ENCODE assay signal across 3 cellular contexts in the genomic region with DNA sequence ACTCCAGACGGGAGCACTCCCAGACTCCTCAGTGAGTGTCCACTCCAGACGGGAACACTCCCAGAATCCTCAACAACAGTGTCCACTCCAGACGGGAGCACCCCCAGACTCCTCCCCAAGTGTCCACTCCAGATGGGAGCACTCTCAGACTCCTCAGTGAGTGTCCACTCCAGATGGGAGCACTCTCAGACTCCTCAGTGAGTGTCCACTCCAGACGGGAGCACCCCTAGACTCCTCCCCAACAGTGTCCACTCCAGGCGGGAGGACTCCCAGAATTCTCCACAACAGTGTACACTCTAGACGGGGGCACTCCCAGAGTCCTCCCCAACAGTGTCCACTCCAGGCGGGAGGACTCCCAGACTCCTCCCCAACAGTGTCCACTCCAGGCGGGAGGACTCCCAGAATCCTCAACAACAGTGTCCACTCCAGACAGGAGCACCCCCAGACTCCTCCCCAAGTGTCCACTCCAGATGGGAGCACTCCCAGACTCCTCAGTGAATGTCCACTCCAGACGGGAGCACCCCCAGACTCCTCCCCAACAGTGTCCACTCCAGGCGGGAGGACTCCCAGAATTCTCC. TPM values are rescaled to one million over a fixed set of nuclear protein-coding genes. Genes with fewer than 3 reads are reported as not detected.
DNase-seq lines count a peak whose midpoint lies in the region; ATAC-seq, FAIRE-seq and TF ChIP-seq lines count a peak whose summit lies in the region.
"Not testable (repeated sequence)": the region's sequence is repeated elsewhere in the genome, so short reads cannot be mapped to it uniquely, and the experiment has no call there.

No MANE protein-coding gene starts in this region.

- H3K14ac ChIP-seq in H1 (ENCODE audit: insufficient read length) = not testable (repeated sequence)

- H3K4me3 ChIP-seq in H1 (ENCODE audit: extremely low read depth in 1 of 4, insufficient read depth in 2 of 4, low read depth in 3 of 4, low read length in 4 of 4); HepG2 (replicated peaks in 1 of 3; ENCODE audit: insufficient read depth in 1 of 3, low read depth in 2 of 3, low read length in 3 of 3): not testable (repeated sequence)

- H3K23me2 ChIP-seq in H1 (ENCODE audit: low read depth, low read length) = not testable (repeated sequence)

- not testable (repeated sequence) for H3K36me3 Mint-ChIP-seq in WTC11

- H2AFZ ChIP-seq in H1 (ENCODE audit: low read length); HepG2 (ENCODE audit: low read length): not testable (repeated sequence)

- not testable (repeated sequence) for H3K79me2 ChIP-seq in H1 (ENCODE audit: control insufficient read depth in 1 of 2, insufficient read depth in 2 of 2, low read length in 2 of 2); HepG2 (ENCODE audit: insufficient read depth, low read length)

- H2BK20ac ChIP-seq in H1 (ENCODE audit: low read length) = not testable (repeated sequence)

- H3K36me3 ChIP-seq in H1 (ENCODE audit: control insufficient read depth in 2 of 4, insufficient read depth in 4 of 4, low read length in 3 of 4); HepG2 (replicated peaks in 1 of 2; ENCODE audit: control insufficient read depth in 1 of 2, insufficient read depth in 2 of 2, low read length in 2 of 2): not testable (repeated sequence)

- H3K9ac ChIP-seq in H1 (replicated peaks in 1 of 4; ENCODE audit: extremely low read depth in 1 of 4, low read depth in 3 of 4, low read length in 3 of 4); HepG2 (ENCODE audit: insufficient read depth, low read depth, low read length): not testable (repeated sequence)

- peaks cover 11% of the 10 kb centered on the region for H3K9me3 Mint-ChIP-seq in WTC11

- H2BK5ac ChIP-seq in H1 (ENCODE audit: low read depth, low read length) = not testable (repeated sequence)

- not testable (repeated sequence) for H2AK5ac ChIP-seq in H1 (ENCODE audit: low read depth, low read length)

- not testable (repeated sequence) for FAIRE-seq in H1 (lab: Jason Lieb, UNC); HepG2 (lab: Jason Lieb, UNC)

- H3K27me3 ChIP-seq in H1 (replicated peaks in 1 of 4; ENCODE audit: control insufficient read depth in 3 of 4, extremely low read depth in 1 of 4, insufficient read depth in 3 of 4, low read length in 3 of 4); HepG2 (ENCODE audit: control insufficient read depth in 1 of 2, insufficient read depth in 2 of 2, low read length in 2 of 2): not testable (repeated sequence)

- CTCF ChIA-PET in WTC11 (lab: Charles Lee); HepG2 (lab: Yijun Ruan, JAX; ENCODE audit: low intra/inter-chr PET ratio, low total read pairs): not testable (repeated sequence)
- CTCF ChIA-PET in H1 (lab: Charles Lee; ENCODE audit: partially characterized antibody) = interaction anchor here (1.4 to 1.7 kb wide), 2 partner anchors 10 to 110 kb away, joined by 3 to 4 read pairs; a partner anchor contains a TSS

- H2BK120ac ChIP-seq in H1 (replicated peaks; ENCODE audit: low read depth, low read length) = not testable (repeated sequence)

- not testable (repeated sequence) for H3K27ac Mint-ChIP-seq in WTC11

- not testable (repeated sequence) for ATAC-seq in WTC11, HepG2

- H3K23ac ChIP-seq in H1 (ENCODE audit: insufficient read length) = not testable (repeated sequence)

- POLR2A ChIA-PET in WTC11 (lab: Charles Lee); H1 (lab: Charles Lee; ENCODE audit: partially characterized antibody); HepG2 (lab: Yijun Ruan, JAX): not testable (repeated sequence)

- not testable (repeated sequence) for H3K4me2 ChIP-seq in H1 (ENCODE audit: insufficient read depth in 1 of 2, low read depth in 2 of 2, low read length in 2 of 2); HepG2 (ENCODE audit: low read depth, low read length)

- TF ChIP-seq CTCF in WTC11 (IDR thresholded peaks at IDR 0.05); H1 (IDR thresholded peaks at IDR 0.05; ENCODE audit: control extremely low read depth in 1 of 3, insufficient read depth in 1 of 3, low read depth in 1 of 3, low read length in 3 of 3); HepG2 (CRISPR knock-in tag; IDR thresholded peaks at IDR 0.05): not testable (repeated sequence)

- not testable (repeated sequence) for H3K27me3 Mint-ChIP-seq in WTC11 (ENCODE audit: low read depth)

- not testable (repeated sequence) for H3K4me1 ChIP-seq in H1 (replicated peaks in 1 of 4; ENCODE audit: control insufficient read depth in 3 of 4, insufficient read depth in 4 of 4, low read length in 3 of 4)
- H3K4me1 ChIP-seq in HepG2 (ENCODE audit: insufficient read depth, low read length) = peaks cover 13% of the 10 kb centered on the region

- not testable (repeated sequence) for TF ChIP-seq EP300 in H1 (IDR thresholded peaks at IDR 0.05; ENCODE audit: borderline replicate concordance in 1 of 2, low read depth in 2 of 2, low read length in 2 of 2); HepG2 (IDR thresholded peaks at IDR 0.05; ENCODE audit: low read depth in 2 of 2, low read length in 2 of 2); HepG2 (CRISPR knock-in tag; IDR thresholded peaks at IDR 0.05; ENCODE audit: borderline replicate concordance)

- TF ChIP-seq POLR2A in H1 (IDR thresholded peaks at IDR 0.05; ENCODE audit: control extremely low read depth in 1 of 2, low read depth in 2 of 2, low read length in 2 of 2); HepG2 (IDR thresholded peaks at IDR 0.05; ENCODE audit: insufficient read depth in 1 of 2, low read depth in 2 of 2, low read length in 2 of 2): not testable (repeated sequence)

- 86% methylated on average over 10 of the region's 10 CpGs; no CpG with 5 or more reads in 1 of the 2 experiments for WGBS in H1 (ENCODE audit: extremely low coverage in 1 of 2, insufficient coverage in 1 of 2, insufficient read length in 1 of 2, insufficient replicate concordance in 2 of 2, low coverage in 1 of 2, low lambda C conversion rate in 2 of 2, missing lambda C conversion rate in 1 of 2), 2 experiments
- 33% methylated on average over 5 of the region's 10 CpGs for WGBS in HepG2 (ENCODE audit: low lambda C conversion rate)

- H3K4ac ChIP-seq in H1 (replicated peaks; ENCODE audit: insufficient read length, low read depth, low read length) = not testable (repeated sequence)

- intact Hi-C loops in HepG2 (cut with micrococcal nuclease; ENCODE audit: unreplicated experiment) = not testable (repeated sequence)

- H4K5ac ChIP-seq in H1 (ENCODE audit: insufficient read length, low read depth, low read length) = not testable (repeated sequence)

- in situ Hi-C loops in HepG2 (cut with HindIII; ENCODE audit: extremely low pct_ligation_motif_present, low pct_unique_long_range_greater_than_20kb) = not testable (repeated sequence)

- not testable (repeated sequence) for H3K4me1 Mint-ChIP-seq in WTC11

- H2BK15ac ChIP-seq in H1 (ENCODE audit: low read length) = not testable (repeated sequence)

- TF ChIP-seq RAD21 in H1 (IDR thresholded peaks at IDR 0.05 in 1 of 2, conservative IDR thresholded peaks at IDR 0.05 in 1 of 2; ENCODE audit: low read depth in 2 of 2, low read length in 2 of 2); HepG2 (CRISPR knock-in tag; IDR thresholded peaks at IDR 0.05): not testable (repeated sequence)

- H4K20me1 ChIP-seq in H1 (replicated peaks in 1 of 2; ENCODE audit: control insufficient read depth in 1 of 2, insufficient read depth in 2 of 2, low read length in 2 of 2); HepG2 (ENCODE audit: insufficient read depth, low read length): not testable (repeated sequence)

- H4K91ac ChIP-seq in H1 (replicated peaks; ENCODE audit: insufficient read length, low read length) = not testable (repeated sequence)

- H3K56ac ChIP-seq in H1 (replicated peaks; ENCODE audit: insufficient read length, low read depth, low read length) = not testable (repeated sequence)

- not testable (repeated sequence) for H3K18ac ChIP-seq in H1 (ENCODE audit: extremely low read depth, low read length)

- not testable (repeated sequence) for H3K79me1 ChIP-seq in H1 (ENCODE audit: low read depth, low read length)

- not testable (repeated sequence) for H3K9me3 ChIP-seq in H1 (ENCODE audit: insufficient read depth in 2 of 2, low read depth in 1 of 2, low read length in 1 of 2); HepG2 (ENCODE audit: low read length)

- H4K8ac ChIP-seq in H1 (ENCODE audit: extremely low read depth, insufficient read depth, low read length) = not testable (repeated sequence)

- DNase-seq in WTC11 (ENCODE audit: low spot score); H1 (ENCODE audit: low read depth in 1 of 2, low spot score in 2 of 2); HepG2 (ENCODE audit: low spot score): not testable (repeated sequence)

- H3K27ac ChIP-seq in H1 (ENCODE audit: low read depth, low read length); HepG2 (ENCODE audit: extremely low read length, insufficient read depth, low read length): not testable (repeated sequence)

- not testable (repeated sequence) for H3K4me3 Mint-ChIP-seq in WTC11

- not testable (repeated sequence) for H2BK12ac ChIP-seq in H1 (ENCODE audit: low read depth, low read length)

- not testable (repeated sequence) for BruUV-seq in HepG2 (replicated peaks; lab: Mats Ljungman, UMichigan)

RNA-seq across cellular contexts. Expression of a gene that starts 17.2 kb away (rescaled TPM):
- total RNA-seq in WTC11 (2021) = 1.3 to 1.6 TPM (median 1.6 TPM) in 3 replicates
- total RNA-seq in H1 (2021; fragmentation: NEBNext Ultra II Directional; extraction: Animal tissue kit (Norgen Biotek cat#: 25700)) = 0.47 and 0.57 TPM in 2 replicates
- 0.35 and 0.36 TPM in 2 replicates for polyA plus RNA-seq in H1 (2011; rRNA removed)
- 0.35 TPM for polyA plus RNA-seq in H1 (2011; cell fraction: cytosol; rRNA removed)
- polyA plus RNA-seq in H1 (2011; cell fraction: nucleus; rRNA removed) = 2.7 TPM
- 0.48 to 1.3 TPM (median 0.82 TPM) in 4 replicates for polyA plus RNA-seq in H1 (2012, experiment 1 of 2)
- polyA plus RNA-seq in H1 (2012, experiment 2 of 2) = 0.24 TPM
- polyA plus RNA-seq in H1 (2013, experiment 1 of 2) = 0.22 TPM
- 0.17 TPM for polyA plus RNA-seq in H1 (2013, experiment 2 of 2)
- polyA minus RNA-seq in H1 (2011; rRNA and poly(A)+ RNA removed) = 0.38 and 0.54 TPM in 2 replicates
- polyA minus RNA-seq in H1 (2011; cell fraction: cytosol; rRNA and poly(A)+ RNA removed) = not detected
- 0.80 TPM for polyA minus RNA-seq in H1 (2011; cell fraction: nucleus; rRNA and poly(A)+ RNA removed)
- 0.21 and 0.42 TPM in 2 replicates for total RNA-seq in HepG2 (2016; rRNA removed; fragmentation: Illumina TruSeq; extraction: Trizol)
- 0.30 and 0.53 TPM in 2 replicates for total RNA-seq in HepG2 (2016; cell fraction: cytosol; rRNA removed; fragmentation: Illumina TruSeq; extraction: Trizol; ENCODE audit: low read depth)
- total RNA-seq in HepG2 (2016; cell fraction: insoluble cytoplasmic fraction; rRNA removed; fragmentation: Illumina TruSeq; extraction: Trizol) = 0.25 and 0.39 TPM in 2 replicates
- 0.21 and 0.28 TPM in 2 replicates for total RNA-seq in HepG2 (2016; cell fraction: membrane; rRNA removed; fragmentation: Illumina TruSeq; extraction: Trizol)
- 0.69 and 0.87 TPM in 2 replicates for total RNA-seq in HepG2 (2016; cell fraction: nucleus; rRNA removed; fragmentation: Illumina TruSeq; extraction: Trizol)
- 1.5 and 1.9 TPM in 2 replicates for polyA plus RNA-seq in HepG2 (2011; rRNA removed)
- polyA plus RNA-seq in HepG2 (2011; cell fraction: cytosol; rRNA removed) = 0.77 and 1.1 TPM in 2 replicates
- polyA plus RNA-seq in HepG2 (2011; cell fraction: nucleus; rRNA removed) = 17.1 and 19.3 TPM in 2 replicates
- 3.1 and 3.5 TPM in 2 replicates for polyA plus RNA-seq in HepG2 (2012)
- 0.14 and 0.20 TPM in 2 replicates for polyA plus RNA-seq in HepG2 (2016; cell fraction: cytosol; fragmentation: Illumina TruSeq; extraction: Trizol; ENCODE audit: low read depth)
- 0.43 and 0.47 TPM in 2 replicates for polyA plus RNA-seq in HepG2 (2016; cell fraction: insoluble cytoplasmic fraction; fragmentation: Illumina TruSeq; extraction: Trizol; ENCODE audit: low read depth)
- 0.27 and 0.30 TPM in 2 replicates for polyA plus RNA-seq in HepG2 (2016; cell fraction: membrane; fragmentation: Illumina TruSeq; extraction: Trizol; ENCODE audit: low read depth)
- polyA plus RNA-seq in HepG2 (2016; cell fraction: nucleus; fragmentation: Illumina TruSeq; extraction: Trizol; ENCODE audit: insufficient read depth, low read depth) = 3.4 and 3.5 TPM in 2 replicates
- 1.2 and 1.9 TPM in 2 replicates for polyA minus RNA-seq in HepG2 (2011; rRNA and poly(A)+ RNA removed; ENCODE audit: low replicate concordance)
- 0.49 and 1.6 TPM in 2 replicates for polyA minus RNA-seq in HepG2 (2011; cell fraction: cytosol; rRNA and poly(A)+ RNA removed)
- 2.7 and 2.9 TPM in 2 replicates for polyA minus RNA-seq in HepG2 (2011; cell fraction: nucleus; rRNA and poly(A)+ RNA removed)

RNA-seq across cellular contexts. Expression of a gene that starts 18.7 kb away (rescaled TPM):
- total RNA-seq in WTC11 (2021) (70.1 to 79.4 TPM (median 74.8 TPM) in 3 replicates), HepG2 (2016; rRNA removed; fragmentation: Illumina TruSeq; extraction: Trizol) (48.9 and 54.0 TPM in 2 replicates)
- total RNA-seq in H1 (2021; fragmentation: NEBNext Ultra II Directional; extraction: Animal tissue kit (Norgen Biotek cat#: 25700)) = 47.2 and 49.4 TPM in 2 replicates
- polyA plus RNA-seq in H1 (2011; rRNA removed) (58.1 and 79.3 TPM in 2 replicates), HepG2 (2011; rRNA removed) (20.9 and 23.4 TPM in 2 replicates)
- polyA plus RNA-seq in H1 (2011; cell fraction: cytosol; rRNA removed) = 54.3 TPM
- polyA plus RNA-seq in H1 (2011; cell fraction: nucleus; rRNA removed) = 39.5 TPM
- polyA plus RNA-seq in H1 (2012, experiment 1 of 2) = 30.4 to 55.6 TPM (median 46.9 TPM) in 4 replicates
- 38.3 TPM for polyA plus RNA-seq in H1 (2012, experiment 2 of 2)
- 43.5 TPM for polyA plus RNA-seq in H1 (2013, experiment 1 of 2)
- polyA plus RNA-seq in H1 (2013, experiment 2 of 2) = 42.5 TPM
- 2.4 and 2.7 TPM in 2 replicates for polyA minus RNA-seq in H1 (2011; rRNA and poly(A)+ RNA removed)
- polyA minus RNA-seq in H1 (2011; cell fraction: cytosol; rRNA and poly(A)+ RNA removed) = 15.5 TPM
- polyA minus RNA-seq in H1 (2011; cell fraction: nucleus; rRNA and poly(A)+ RNA removed) = 10.0 TPM
- 48.5 and 55.5 TPM in 2 replicates for total RNA-seq in HepG2 (2016; cell fraction: cytosol; rRNA removed; fragmentation: Illumina TruSeq; extraction: Trizol; ENCODE audit: low read depth)
- total RNA-seq in HepG2 (2016; cell fraction: insoluble cytoplasmic fraction; rRNA removed; fragmentation: Illumina TruSeq; extraction: Trizol) = 53.0 and 54.1 TPM in 2 replicates
- total RNA-seq in HepG2 (2016; cell fraction: membrane; rRNA removed; fragmentation: Illumina TruSeq; extraction: Trizol) = 49.2 and 61.1 TPM in 2 replicates
- total RNA-seq in HepG2 (2016; cell fraction: nucleus; rRNA removed; fragmentation: Illumina TruSeq; extraction: Trizol) = 19.0 and 19.6 TPM in 2 replicates
- 18.5 and 46.9 TPM in 2 replicates for polyA plus RNA-seq in HepG2 (2011; cell fraction: cytosol; rRNA removed)
- 23.0 and 28.2 TPM in 2 replicates for polyA plus RNA-seq in HepG2 (2011; cell fraction: nucleus; rRNA removed)
- 15.6 and 26.9 TPM in 2 replicates for polyA plus RNA-seq in HepG2 (2012)
- polyA plus RNA-seq in HepG2 (2016; cell fraction: cytosol; fragmentation: Illumina TruSeq; extraction: Trizol; ENCODE audit: low read depth) = 54.8 and 61.0 TPM in 2 replicates
- polyA plus RNA-seq in HepG2 (2016; cell fraction: insoluble cytoplasmic fraction; fragmentation: Illumina TruSeq; extraction: Trizol; ENCODE audit: low read depth) = 43.5 and 50.2 TPM in 2 replicates
- polyA plus RNA-seq in HepG2 (2016; cell fraction: membrane; fragmentation: Illumina TruSeq; extraction: Trizol; ENCODE audit: low read depth) = 42.3 and 46.2 TPM in 2 replicates
- polyA plus RNA-seq in HepG2 (2016; cell fraction: nucleus; fragmentation: Illumina TruSeq; extraction: Trizol; ENCODE audit: insufficient read depth, low read depth) = 35.6 and 38.1 TPM in 2 replicates
- 6.4 and 7.1 TPM in 2 replicates for polyA minus RNA-seq in HepG2 (2011; rRNA and poly(A)+ RNA removed; ENCODE audit: low replicate concordance)
- 8.6 and 11.1 TPM in 2 replicates for polyA minus RNA-seq in HepG2 (2011; cell fraction: cytosol; rRNA and poly(A)+ RNA removed)
- 2.1 and 2.2 TPM in 2 replicates for polyA minus RNA-seq in HepG2 (2011; cell fraction: nucleus; rRNA and poly(A)+ RNA removed)

RNA-seq across cellular contexts. Expression of a gene that starts 45.7 kb away (rescaled TPM):
- total RNA-seq in WTC11 (2021) = 40.3 to 43.9 TPM (median 40.5 TPM) in 3 replicates
- 44.6 and 45.7 TPM in 2 replicates for total RNA-seq in H1 (2021; fragmentation: NEBNext Ultra II Directional; extraction: Animal tissue kit (Norgen Biotek cat#: 25700))
- polyA plus RNA-seq in H1 (2011; rRNA removed) = 45.5 and 50.5 TPM in 2 replicates
- polyA plus RNA-seq in H1 (2011; cell fraction: cytosol; rRNA removed) = 57.0 TPM
- polyA plus RNA-seq in H1 (2011; cell fraction: nucleus; rRNA removed) = 130 TPM
- polyA plus RNA-seq in H1 (2012, experiment 1 of 2) = 36.7 to 45.7 TPM (median 45.2 TPM) in 4 replicates
- polyA plus RNA-seq in H1 (2012, experiment 2 of 2) = 42.0 TPM
- 37.2 TPM for polyA plus RNA-seq in H1 (2013, experiment 1 of 2)
- polyA plus RNA-seq in H1 (2013, experiment 2 of 2) = 32.9 TPM
- polyA minus RNA-seq in H1 (2011; rRNA and poly(A)+ RNA removed) = 33.4 and 36.2 TPM in 2 replicates
- 20.0 TPM for polyA minus RNA-seq in H1 (2011; cell fraction: cytosol; rRNA and poly(A)+ RNA removed)
- 42.4 TPM for polyA minus RNA-seq in H1 (2011; cell fraction: nucleus; rRNA and poly(A)+ RNA removed)
- total RNA-seq in HepG2 (2016; rRNA removed; fragmentation: Illumina TruSeq; extraction: Trizol) = 22.6 and 31.6 TPM in 2 replicates
- 23.7 and 28.0 TPM in 2 replicates for total RNA-seq in HepG2 (2016; cell fraction: cytosol; rRNA removed; fragmentation: Illumina TruSeq; extraction: Trizol; ENCODE audit: low read depth)
- total RNA-seq in HepG2 (2016; cell fraction: insoluble cytoplasmic fraction; rRNA removed; fragmentation: Illumina TruSeq; extraction: Trizol) = 21.4 and 31.8 TPM in 2 replicates
- total RNA-seq in HepG2 (2016; cell fraction: membrane; rRNA removed; fragmentation: Illumina TruSeq; extraction: Trizol) = 27.7 and 31.4 TPM in 2 replicates
- 34.5 and 40.2 TPM in 2 replicates for total RNA-seq in HepG2 (2016; cell fraction: nucleus; rRNA removed; fragmentation: Illumina TruSeq; extraction: Trizol)
- 27.6 and 36.9 TPM in 2 replicates for polyA plus RNA-seq in HepG2 (2011; rRNA removed)
- 15.3 and 20.0 TPM in 2 replicates for polyA plus RNA-seq in HepG2 (2011; cell fraction: cytosol; rRNA removed)
- 128 and 151 TPM in 2 replicates for polyA plus RNA-seq in HepG2 (2011; cell fraction: nucleus; rRNA removed)
- 15.1 and 23.7 TPM in 2 replicates for polyA plus RNA-seq in HepG2 (2012)
- 12.4 and 19.6 TPM in 2 replicates for polyA plus RNA-seq in HepG2 (2016; cell fraction: cytosol; fragmentation: Illumina TruSeq; extraction: Trizol; ENCODE audit: low read depth)
- 16.4 and 19.1 TPM in 2 replicates for polyA plus RNA-seq in HepG2 (2016; cell fraction: insoluble cytoplasmic fraction; fragmentation: Illumina TruSeq; extraction: Trizol; ENCODE audit: low read depth)
- polyA plus RNA-seq in HepG2 (2016; cell fraction: membrane; fragmentation: Illumina TruSeq; extraction: Trizol; ENCODE audit: low read depth) = 18.6 and 24.9 TPM in 2 replicates
- 78.6 and 82.4 TPM in 2 replicates for polyA plus RNA-seq in HepG2 (2016; cell fraction: nucleus; fragmentation: Illumina TruSeq; extraction: Trizol; ENCODE audit: insufficient read depth, low read depth)
- 13.7 and 46.0 TPM in 2 replicates for polyA minus RNA-seq in HepG2 (2011; rRNA and poly(A)+ RNA removed; ENCODE audit: low replicate concordance)
- polyA minus RNA-seq in HepG2 (2011; cell fraction: cytosol; rRNA and poly(A)+ RNA removed) = 4.0 and 7.5 TPM in 2 replicates
- polyA minus RNA-seq in HepG2 (2011; cell fraction: nucleus; rRNA and poly(A)+ RNA removed) = 27.8 and 33.3 TPM in 2 replicates

RNA-seq across cellular contexts. Expression of a gene that starts 57.3 kb away (rescaled TPM):
- total RNA-seq in WTC11 (2021) (61.9 to 77.9 TPM (median 63.8 TPM) in 3 replicates), HepG2 (2016; rRNA removed; fragmentation: Illumina TruSeq; extraction: Trizol) (29.6 and 38.7 TPM in 2 replicates)
- 58.5 and 58.7 TPM in 2 replicates for total RNA-seq in H1 (2021; fragmentation: NEBNext Ultra II Directional; extraction: Animal tissue kit (Norgen Biotek cat#: 25700))
- polyA plus RNA-seq in H1 (2011; rRNA removed) (42.4 and 54.0 TPM in 2 replicates), HepG2 (2011; rRNA removed) (21.3 and 21.8 TPM in 2 replicates)
- 52.3 TPM for polyA plus RNA-seq in H1 (2011; cell fraction: cytosol; rRNA removed)
- 115 TPM for polyA plus RNA-seq in H1 (2011; cell fraction: nucleus; rRNA removed)
- polyA plus RNA-seq in H1 (2012, experiment 1 of 2) = 39.3 to 52.7 TPM (median 47.8 TPM) in 4 replicates
- 48.7 TPM for polyA plus RNA-seq in H1 (2012, experiment 2 of 2)
- polyA plus RNA-seq in H1 (2013, experiment 1 of 2) = 33.0 TPM
- 34.1 TPM for polyA plus RNA-seq in H1 (2013, experiment 2 of 2)
- 21.5 and 21.8 TPM in 2 replicates for polyA minus RNA-seq in H1 (2011; rRNA and poly(A)+ RNA removed)
- polyA minus RNA-seq in H1 (2011; cell fraction: cytosol; rRNA and poly(A)+ RNA removed) = 23.3 TPM
- 31.8 TPM for polyA minus RNA-seq in H1 (2011; cell fraction: nucleus; rRNA and poly(A)+ RNA removed)
- total RNA-seq in HepG2 (2016; cell fraction: cytosol; rRNA removed; fragmentation: Illumina TruSeq; extraction: Trizol; ENCODE audit: low read depth) = 103 and 108 TPM in 2 replicates
- total RNA-seq in HepG2 (2016; cell fraction: insoluble cytoplasmic fraction; rRNA removed; fragmentation: Illumina TruSeq; extraction: Trizol) = 26.0 and 40.1 TPM in 2 replicates
- 93.6 and 97.4 TPM in 2 replicates for total RNA-seq in HepG2 (2016; cell fraction: membrane; rRNA removed; fragmentation: Illumina TruSeq; extraction: Trizol)
- total RNA-seq in HepG2 (2016; cell fraction: nucleus; rRNA removed; fragmentation: Illumina TruSeq; extraction: Trizol) = 26.3 and 30.8 TPM in 2 replicates
- polyA plus RNA-seq in HepG2 (2011; cell fraction: cytosol; rRNA removed) = 19.1 and 23.2 TPM in 2 replicates
- 46.9 and 49.7 TPM in 2 replicates for polyA plus RNA-seq in HepG2 (2011; cell fraction: nucleus; rRNA removed)
- polyA plus RNA-seq in HepG2 (2012) = 16.9 and 18.6 TPM in 2 replicates
- polyA plus RNA-seq in HepG2 (2016; cell fraction: cytosol; fragmentation: Illumina TruSeq; extraction: Trizol; ENCODE audit: low read depth) = 80.6 TPM in 2 replicates
- 32.1 and 34.5 TPM in 2 replicates for polyA plus RNA-seq in HepG2 (2016; cell fraction: insoluble cytoplasmic fraction; fragmentation: Illumina TruSeq; extraction: Trizol; ENCODE audit: low read depth)
- polyA plus RNA-seq in HepG2 (2016; cell fraction: membrane; fragmentation: Illumina TruSeq; extraction: Trizol; ENCODE audit: low read depth) = 89.7 and 93.0 TPM in 2 replicates
- 60.9 and 67.4 TPM in 2 replicates for polyA plus RNA-seq in HepG2 (2016; cell fraction: nucleus; fragmentation: Illumina TruSeq; extraction: Trizol; ENCODE audit: insufficient read depth, low read depth)
- polyA minus RNA-seq in HepG2 (2011; rRNA and poly(A)+ RNA removed; ENCODE audit: low replicate concordance) = 9.8 and 59.1 TPM in 2 replicates
- 6.4 and 6.5 TPM in 2 replicates for polyA minus RNA-seq in HepG2 (2011; cell fraction: cytosol; rRNA and poly(A)+ RNA removed)
- polyA minus RNA-seq in HepG2 (2011; cell fraction: nucleus; rRNA and poly(A)+ RNA removed) = 13.0 and 13.1 TPM in 2 replicates
